In genomic region chr12:12505544-12506501, GRCh38 we compare ENCODE assay signal across 8 cellular contexts. TPM values are rescaled to one million over a fixed set of nuclear protein-coding genes. Genes with fewer than 3 reads are reported as not detected.
DNase-seq lines count a peak whose midpoint lies in the region; ATAC-seq and TF ChIP-seq lines count a peak whose summit lies in the region.

No MANE protein-coding gene starts in this region.

- H3K4me3 ChIP-seq in AG04449 (ENCODE audit: low read depth, low read length) (peak overlapping the region; percentile 21; the same call in 1 of the 2 replicates), heart left ventricle (peak overlapping the region in 9 of 12 donors; percentile 22 to 49 (median 32)), skin epidermis (no peak overlapping the region)

- WGBS in heart left ventricle, 4 donors, result 19 to 28% (median 22%) methylated on average over 11 of the region's 11 CpGs

- POLR2A ChIA-PET in AG04449 (lab: Yijun Ruan, JAX), result interaction anchor here (0.6 kb wide), 1 partner anchor 58 kb away, joined by 3 read pairs; no protein-coding TSS in a partner anchor
- POLR2A ChIA-PET in activated CD4-positive, alpha-beta memory T cell treated with anti-CD3 and anti-CD28 coated beads for 36 hours (lab: Charles Lee), result interaction anchor here (0.6 to 5.0 kb wide), 19 partner anchors 9 to 231 kb away, joined by 3 to 76 read pairs (median 4); partner anchors contain the start of gene DUSP16

- H3K27ac Mint-ChIP-seq in activated CD4-positive, alpha-beta memory T cell treated with anti-CD3 and anti-CD28 coated beads for 36 hours, result peak overlapping the region; percentile 95

- H3K27me3 ChIP-seq in heart left ventricle, result no peaks in the 10 kb centered on the region

- CTCF ChIA-PET in AG04449 (lab: Yijun Ruan, JAX), result interaction anchor here (0.9 to 1.7 kb wide), 3 partner anchors 11 to 57 kb away, joined by 3 read pairs; no protein-coding TSS in a partner anchor
- CTCF ChIA-PET in activated CD4-positive, alpha-beta memory T cell treated with anti-CD3 and anti-CD28 coated beads for 36 hours (lab: Charles Lee), result interaction anchor here (0.6 to 4.4 kb wide), 10 partner anchors 24 to 231 kb away, joined by 3 to 40 read pairs (median 4); no protein-coding TSS in a partner anchor

- peaks cover 15% of the 10 kb centered on the region for H3K36me3 Mint-ChIP-seq in activated CD4-positive, alpha-beta memory T cell treated with anti-CD3 and anti-CD28 coated beads for 36 hours

- intact Hi-C loops in activated CD4-positive, alpha-beta memory T cell treated with anti-CD3 and anti-CD28 coated beads for 36 hours (cut with micrococcal nuclease), result loop anchor here (1.0 to 5.0 kb wide), 10 partner anchors 17 to 499 kb away; no protein-coding TSS in a partner anchor
- intact Hi-C loops in heart left ventricle (cut with DNase I), result loop anchor here in 7 of 10 donors (1.0 to 10.0 kb wide), 5 partner anchors 36 to 211 kb away; partner anchors contain the start of genes DUSP16 (in 7 of the 7) and CDKN1B (in 1 of the 7)

- H3K27ac ChIP-seq in heart left ventricle, result peak overlapping the region; percentile 29 to 86 (median 72)
- peak overlapping the region in 17 of 21 experiments; percentile 11 to 81 (median 63) for H3K27ac ChIP-seq in skin epidermis

- H3K4me1 ChIP-seq in heart left ventricle, result peaks cover 6 to 64% (median 44%) of the 10 kb centered on the region in 12 donors

- peak; percentile 31 for DNase-seq in AG04449 (ENCODE audit: low read depth, low spot score)
- DNase-seq in activated CD4-positive, alpha-beta memory T cell treated with anti-CD3 and anti-CD28 coated beads for 36 hours, result peak; percentile 63
- no peak for DNase-seq in heart left ventricle
- DNase-seq in DMS114 treated with DMSO at 0.1 percent for 48 hours (lab: John Stamatoyannopoulos, UW; ENCODE audit: unreplicated experiment), result no peak
- no peak for DNase-seq in activated gamma-delta T cell treated with Interleukin-2 at 50 U/mL for 16 hours

- peaks cover 57% of the 10 kb centered on the region for H3K4me1 Mint-ChIP-seq in activated CD4-positive, alpha-beta memory T cell treated with anti-CD3 and anti-CD28 coated beads for 36 hours (ENCODE audit: low read depth)

- TF ChIP-seq POLR2A in heart left ventricle (IDR thresholded peaks at IDR 0.05), result no peak

- peaks cover 0 to 2% (median 0%) of the 10 kb centered on the region in 9 donors for H3K36me3 ChIP-seq in heart left ventricle

- peak overlapping the region; percentile 63 for H3K4me3 Mint-ChIP-seq in activated CD4-positive, alpha-beta memory T cell treated with anti-CD3 and anti-CD28 coated beads for 36 hours

- no peaks in the 10 kb centered on the region for H3K9me3 ChIP-seq in heart left ventricle

- ATAC-seq in GM18520 (IDR thresholded peaks at IDR 0.05; ENCODE audit: unreplicated experiment), result peak; percentile 83
- peak; percentile 80 for ATAC-seq in HG02973 (IDR thresholded peaks at IDR 0.05; ENCODE audit: unreplicated experiment)
- peak; percentile 55 to 86 (median 83) for ATAC-seq in heart left ventricle

- H3K27me3 Mint-ChIP-seq in activated CD4-positive, alpha-beta memory T cell treated with anti-CD3 and anti-CD28 coated beads for 36 hours, result no peaks in the 10 kb centered on the region

- H3K9me3 Mint-ChIP-seq in activated CD4-positive, alpha-beta memory T cell treated with anti-CD3 and anti-CD28 coated beads for 36 hours, result no peaks in the 10 kb centered on the region

- TF ChIP-seq CTCF in AG04449 (IDR thresholded peaks at IDR 0.05; ENCODE audit: insufficient read depth, low read length, missing control alignments) (no peak), heart left ventricle (IDR thresholded peaks at IDR 0.05) (no peak)

RNA-seq across cellular contexts. Expression of gene DUSP16, which starts 56.8 kb away (rescaled TPM):
- total RNA-seq in activated CD4-positive, alpha-beta memory T cell treated with anti-CD3 and anti-CD28 coated beads for 36 hours, result 10 to 100 TPM; 70.2 to 82.1 TPM
- total RNA-seq in heart left ventricle, result 10 to 100 TPM in 8 of 9 donors, 1 to 10 TPM in 1; 9.7 to 24.7 (median 15.5) TPM
- 10 to 100 TPM in 1 of 2 donors, 1 to 10 TPM in 1; 2.5 to 10.4 TPM for polyA plus RNA-seq in heart left ventricle

Comparison
In these comparisons a context has a peak if more than half of its experiments do, and no peak if none do; other contexts are left out.
1. DNase-seq: peak in AG04449 (single experiment) and activated CD4-positive, alpha-beta memory T cell treated with anti-CD3 and anti-CD28 coated beads for 36 hours (single experiment); none in heart left ventricle (0 of 5), DMS114 treated with DMSO at 0.1 percent for 48 hours (single experiment) and activated gamma-delta T cell treated with Interleukin-2 at 50 U/mL for 16 hours (single experiment).
2. H3K4me3 ChIP-seq: peak in AG04449 (single experiment) and heart left ventricle (9 of 12); none in skin epidermis (0 of 7).
3. Peak in every context shown above with its lines, with median percentiles within 50 percentile points of each other: ATAC-seq.